Comparison of ENCODE assay signal across 15 cellular contexts in genomic region chr17:63762106-63763078, GRCh38. TPM values are rescaled to one million over a fixed set of nuclear protein-coding genes. Genes with fewer than 3 reads are reported as not detected.
DNase-seq lines count a peak whose midpoint lies in the region; ATAC-seq, FAIRE-seq and TF ChIP-seq lines count a peak whose summit lies in the region.
"Had no signal": no experiment of that assay in that cellular context is flagged by ENCODE, and none has a peak within 500 bp of the region (broad histone marks: within the 10 kb centered on the region; RNA-seq: fewer than 3 reads in every experiment).

No MANE protein-coding gene starts in this region.

- CTCF ChIA-PET in K562 (lab: Yijun Ruan, JAX; ENCODE audit: low intra/inter-chr PET ratio) (no interaction called here), mammary epithelial cell (lab: Charles Lee; ENCODE audit: low non-redundant PET) (no interaction called here)

- FAIRE-seq in K562 (lab: Jason Lieb, UNC): no peak

- no TSS peak for BruUV-seq in K562 (replicated peaks; lab: Mats Ljungman, UMichigan)
- BruUV-seq in mammary epithelial cell (replicated peaks; lab: Mats Ljungman, UMichigan): no TSS peak

- H3K4me3 Mint-ChIP-seq in stimulated activated naive CD8-positive, alpha-beta T cell treated with anti-CD3 and anti-CD28 coated beads, Interleukin-15, Interleukin-2, amounts not matched to agents 100 ng/mL and 50 ng/mL, for 24 hours: no peak overlapping the region

- POLR2A ChIA-PET in K562 (lab: Yijun Ruan, JAX): interaction anchor here (1.0 to 3.4 kb wide), 5 partner anchors 10 to 335 kb away, joined by 3 to 23 read pairs (median 15); partner anchors contain the start of genes CCDC47 and DDX42

- no peak for ATAC-seq in stimulated activated naive CD8-positive, alpha-beta T cell treated with anti-CD3 and anti-CD28 coated beads, Interleukin-15, Interleukin-2, amounts not matched to agents 100 U/mL and 50 U/mL, for 24 hours
- ATAC-seq in K562 (no peak), mucosa of descending colon (peak; percentile 88)
- ATAC-seq: heart left ventricle had no signal

- H3K4me2 ChIP-seq in K562 (ENCODE audit: insufficient read depth, low read length): no peak overlapping the region
- no peak overlapping the region for H3K4me2 ChIP-seq in mammary epithelial cell (ENCODE audit: insufficient read depth, low read depth, low read length)

- 0 out of 2 replicates have a peak, but pooled peaks cover 3% of the 10 kb centered on the region for H4K20me1 ChIP-seq in K562 (replicated peaks; ENCODE audit: control insufficient read depth, insufficient read depth, low read length)
- no peaks in the 10 kb centered on the region for H4K20me1 ChIP-seq in mammary epithelial cell (ENCODE audit: insufficient read depth, low read length)

- intact Hi-C loops in K562 (cut with micrococcal nuclease): no loop called here
- intact Hi-C loops in mucosa of descending colon (cut with DNase I, micrococcal nuclease): no loop called here
- intact Hi-C loops in mammary epithelial cell (cut with micrococcal nuclease): no loop called here
- intact Hi-C loops in ovary (cut with DNase I): no loop called here

- TF ChIP-seq CTCF in K562 (IDR thresholded peaks at IDR 0.05 in 2 of 3, conservative IDR thresholded peaks at IDR 0.05 in 1 of 3; ENCODE audit: insufficient read depth in 2 of 3, low read depth in 1 of 3, low read length in 3 of 3): no peak
- no peak for TF ChIP-seq CTCF in mucosa of descending colon (IDR thresholded peaks at IDR 0.05)
- no peak for TF ChIP-seq CTCF in mammary epithelial cell (conservative IDR thresholded peaks at IDR 0.05 in 1 of 2, IDR thresholded peaks at IDR 0.05 in 1 of 2; ENCODE audit: extremely low read depth in 1 of 2, insufficient read depth in 1 of 2, low read depth in 1 of 2, low read length in 2 of 2)
- no peak for TF ChIP-seq CTCF in ovary (IDR thresholded peaks at IDR 0.05)

- H3K36me3 ChIP-seq in K562 (ENCODE audit: control insufficient read depth, insufficient read depth, low read length): peaks cover 91% of the 10 kb centered on the region
- H3K36me3 ChIP-seq in mucosa of descending colon (ENCODE audit: low read depth): no peaks in the 10 kb centered on the region
- H3K36me3 ChIP-seq in mammary epithelial cell (ENCODE audit: insufficient read depth, low read length): peaks cover 49% of the 10 kb centered on the region
- no peaks in the 10 kb centered on the region for H3K36me3 ChIP-seq in ovary

- TF ChIP-seq POLR2A in K562 (conservative IDR thresholded peaks at IDR 0.05): no peak
- no peak for TF ChIP-seq POLR2A in ovary (IDR thresholded peaks at IDR 0.05)

- H3K9me3 ChIP-seq in K562 (replicated peaks; ENCODE audit: control insufficient read depth, insufficient read depth, low read depth, low read length) (no peaks in the 10 kb centered on the region), mucosa of descending colon (no peaks in the 10 kb centered on the region), mammary epithelial cell (replicated peaks; ENCODE audit: insufficient read depth, low read length) (no peaks in the 10 kb centered on the region), ovary (no peaks in the 10 kb centered on the region)
- H3K9me3 ChIP-seq: heart left ventricle, testis had no signal

- TF ChIP-seq RAD21 in K562 (CRISPR knock-in tag; conservative IDR thresholded peaks at IDR 0.05 in 1 of 2, IDR thresholded peaks at IDR 0.05 in 1 of 2): no peak

- H3K9me1 ChIP-seq in K562 (ENCODE audit: control insufficient read depth, insufficient read depth, low read length): no peaks in the 10 kb centered on the region

- H3K4me3 ChIP-seq in K562: no peak overlapping the region
- no peak overlapping the region for H3K4me3 ChIP-seq in mucosa of descending colon
- H3K4me3 ChIP-seq in mammary epithelial cell (replicated peaks in 1 of 3; ENCODE audit: insufficient read depth in 1 of 3, low read depth in 2 of 3, low read length in 3 of 3): no peak overlapping the region
- H3K4me3 ChIP-seq in ovary: no peak overlapping the region
- H3K4me3 ChIP-seq: heart left ventricle, testis had no signal

- H3K27ac ChIP-seq in K562 (ENCODE audit: extremely low read depth, low read depth, low read length) (no peak overlapping the region), mammary epithelial cell (ENCODE audit: insufficient read depth, low read depth, low read length) (no peak overlapping the region), ovary (no peak overlapping the region)
- H3K27ac ChIP-seq: testis had no signal

- H3K27me3 ChIP-seq in K562 (ENCODE audit: control insufficient read depth in 2 of 2, insufficient read depth in 2 of 2, low read length in 2 of 2) (no peaks in the 10 kb centered on the region), mammary epithelial cell (ENCODE audit: insufficient read depth, low read length) (no peaks in the 10 kb centered on the region), ovary (no peaks in the 10 kb centered on the region)
- H3K27me3 ChIP-seq: heart left ventricle, testis had no signal

- H3K4me1 Mint-ChIP-seq in stimulated activated naive CD8-positive, alpha-beta T cell treated with anti-CD3 and anti-CD28 coated beads, Interleukin-15, Interleukin-2, amounts not matched to agents 100 ng/mL and 50 ng/mL, for 24 hours (ENCODE audit: low read depth): peaks cover 29% of the 10 kb centered on the region

- no peaks in the 10 kb centered on the region for H3K9me3 Mint-ChIP-seq in stimulated activated naive CD8-positive, alpha-beta T cell treated with anti-CD3 and anti-CD28 coated beads, Interleukin-15, Interleukin-2, amounts not matched to agents 100 ng/mL and 50 ng/mL, for 24 hours

- H3K79me2 ChIP-seq in K562 (ENCODE audit: control insufficient read depth, insufficient read depth, low read length) (peaks cover 40% of the 10 kb centered on the region), mammary epithelial cell (ENCODE audit: insufficient read depth, low read length) (peaks cover 49% of the 10 kb centered on the region)

- in situ Hi-C loops in K562 (cut with MboI) (no loop called here), mammary epithelial cell (cut with MboI; ENCODE audit: low sequenced_read_pairs in 2 of 2) (no loop called here)

- H3K27ac Mint-ChIP-seq in stimulated activated naive CD8-positive, alpha-beta T cell treated with anti-CD3 and anti-CD28 coated beads, Interleukin-15, Interleukin-2, amounts not matched to agents 100 ng/mL and 50 ng/mL, for 24 hours: peak overlapping the region; percentile 5

- H2AFZ ChIP-seq in K562 (ENCODE audit: low read depth, low read length) (no peak overlapping the region), mammary epithelial cell (ENCODE audit: low read depth, low read length) (no peak overlapping the region)

- H3K9ac ChIP-seq in K562 (ENCODE audit: insufficient read depth in 1 of 2, low read depth in 2 of 2, low read length in 2 of 2) (no peak overlapping the region), mammary epithelial cell (ENCODE audit: insufficient read depth, low read length) (no peak overlapping the region)

- TF ChIP-seq EP300 in K562 (IDR thresholded peaks at IDR 0.05; ENCODE audit: low read length) (no peak), ovary (IDR thresholded peaks at IDR 0.05) (no peak)

- dilution Hi-C loops in mammary epithelial cell (cut with HindIII; ENCODE audit: low sequenced_read_pairs): no loop called here

- H3K4me1 ChIP-seq in K562 (replicated peaks in 1 of 2; ENCODE audit: control insufficient read depth in 2 of 2, insufficient read depth in 2 of 2, low read length in 2 of 2): no peaks in the 10 kb centered on the region
- H3K4me1 ChIP-seq in mucosa of descending colon (ENCODE audit: low read depth): peaks cover 9% of the 10 kb centered on the region
- no peaks in the 10 kb centered on the region for H3K4me1 ChIP-seq in mammary epithelial cell (ENCODE audit: insufficient read depth, low read length)
- no peaks in the 10 kb centered on the region for H3K4me1 ChIP-seq in ovary (ENCODE audit: insufficient read depth)
- H3K4me1 ChIP-seq: testis had no signal

- no peak for DNase-seq in stimulated activated naive CD8-positive, alpha-beta T cell treated with anti-CD3 and anti-CD28 coated beads, Interleukin-15, Interleukin-2, amounts not matched to agents 100 U/mL and 50 U/mL, for 24 hours
- DNase-seq in K562 (ENCODE audit: extremely low read depth in 1 of 4, low spot score in 3 of 4): no peak
- no peak for DNase-seq in mucosa of descending colon
- DNase-seq in GF-D8 (lab: John Stamatoyannopoulos, UW): no peak
- DNase-seq in foreskin melanocyte: no peak
- no peak for DNase-seq in mammary epithelial cell
- DNase-seq in ovary: no peak
- DNase-seq: DMS 273 treated with DMSO at 0.1 percent for 48 hours, erythroblast, heart left ventricle, kidney glomerular epithelial cell, NCI-H2029 treated with DMSO at 0.1 percent for 48 hours, NCI-H526, testis had no signal

- peaks cover 63% of the 10 kb centered on the region for H3K36me3 Mint-ChIP-seq in stimulated activated naive CD8-positive, alpha-beta T cell treated with anti-CD3 and anti-CD28 coated beads, Interleukin-15, Interleukin-2, amounts not matched to agents 100 ng/mL and 50 ng/mL, for 24 hours (ENCODE audit: low read depth)

- 88% methylated on average over 5 of the region's 5 CpGs for WGBS in K562 (ENCODE audit: insufficient coverage, low coverage, missing lambda C conversion rate)
- 86% methylated on average over 5 of the region's 5 CpGs for WGBS in mammary epithelial cell (ENCODE audit: low coverage, missing lambda C conversion rate)
- 39 to 69% (median 41%) methylated on average over 5 of the region's 5 CpGs for WGBS in ovary, 3 donors

- no peaks in the 10 kb centered on the region for H3K27me3 Mint-ChIP-seq in stimulated activated naive CD8-positive, alpha-beta T cell treated with anti-CD3 and anti-CD28 coated beads, Interleukin-15, Interleukin-2, amounts not matched to agents 100 ng/mL and 50 ng/mL, for 24 hours

RNA-seq across cellular contexts. Expression of gene CCDC47, which starts 11.0 kb away (rescaled TPM):
- total RNA-seq in K562 (2011; cell fraction: chromatin; rRNA removed; ENCODE audit: low replicate concordance): 103 and 222 TPM in 2 replicates
- 69.7 and 88.4 TPM in 2 replicates for total RNA-seq in K562 (2011; cell fraction: nucleolus; rRNA removed)
- 122 and 142 TPM in 2 replicates for total RNA-seq in K562 (2011; cell fraction: nucleoplasm; rRNA removed)
- 97.4 and 106 TPM in 2 replicates for total RNA-seq in K562 (2014; rRNA removed)
- 135 and 153 TPM in 2 replicates for total RNA-seq in K562 (2014; rRNA removed; fragmentation: Illumina TruSeq; extraction: Trizol)
- total RNA-seq in K562 (2015; rRNA removed; fragmentation: Illumina TruSeq; extraction: Trizol): 135 and 138 TPM in 2 replicates
- total RNA-seq in K562 (2021): 104 and 118 TPM in 2 replicates
- polyA plus RNA-seq in K562 (2011; rRNA removed): 91.4 and 138 TPM in 2 replicates
- polyA plus RNA-seq in K562 (2011; cell fraction: cytosol; rRNA removed): 24.9 and 47.4 TPM in 2 replicates
- 27.4 and 34.6 TPM in 2 replicates for polyA plus RNA-seq in K562 (2011; cell fraction: nucleus; rRNA removed)
- polyA plus RNA-seq in K562 (2012): 76.4 and 96.4 TPM in 2 replicates
- 142 and 162 TPM in 2 replicates for polyA plus RNA-seq in K562 (2014; fragmentation: Illumina TruSeq; extraction: Trizol)
- 10 to 100 TPM; 15.5 to 20.5 TPM for polyA plus RNA-seq in K562 (2014; fragmentation: Nextera tagmentation; extraction: Ambion mirVana)
- polyA plus RNA-seq in K562 (2014; rRNA removed): 122 and 125 TPM in 2 replicates
- 174 and 206 TPM in 2 replicates for polyA minus RNA-seq in K562 (2011; rRNA and poly(A)+ RNA removed)
- 41.3 and 67.3 TPM in 2 replicates for polyA minus RNA-seq in K562 (2011; cell fraction: cytosol; rRNA and poly(A)+ RNA removed)
- polyA minus RNA-seq in K562 (2011; cell fraction: nucleus; rRNA and poly(A)+ RNA removed): 19.8 and 35.3 TPM in 2 replicates
- 100 to 1,000 TPM in 2 of 3 donors, 10 to 100 TPM in 1; 94.9 to 139 (median 128) TPM for total RNA-seq in mucosa of descending colon
- 10 to 100 TPM; 60.5 to 74.7 TPM for total RNA-seq in mammary epithelial cell
- polyA plus RNA-seq in mammary epithelial cell: 44.7 TPM
- polyA minus RNA-seq in mammary epithelial cell: 48.7 TPM
- total RNA-seq in ovary: 10 to 100 TPM; 31.1 to 72.0 (median 63.2) TPM
- 10 to 100 TPM; 32.6 to 83.6 TPM for polyA plus RNA-seq in ovary

RNA-seq across cellular contexts. Expression of gene DDX42, which starts 11.6 kb away (rescaled TPM):
- 286 and 625 TPM in 2 replicates for total RNA-seq in K562 (2011; cell fraction: chromatin; rRNA removed; ENCODE audit: low replicate concordance)
- total RNA-seq in K562 (2011; cell fraction: nucleolus; rRNA removed): 95.6 and 105 TPM in 2 replicates
- 194 and 282 TPM in 2 replicates for total RNA-seq in K562 (2011; cell fraction: nucleoplasm; rRNA removed)
- 54.0 and 65.1 TPM in 2 replicates for total RNA-seq in K562 (2014; rRNA removed)
- total RNA-seq in K562 (2014; rRNA removed; fragmentation: Illumina TruSeq; extraction: Trizol): 74.6 and 82.9 TPM in 2 replicates
- 80.9 and 87.6 TPM in 2 replicates for total RNA-seq in K562 (2015; rRNA removed; fragmentation: Illumina TruSeq; extraction: Trizol)
- 92.0 and 93.7 TPM in 2 replicates for total RNA-seq in K562 (2021)
- 121 and 149 TPM in 2 replicates for polyA plus RNA-seq in K562 (2011; rRNA removed)
- 26.3 and 46.1 TPM in 2 replicates for polyA plus RNA-seq in K562 (2011; cell fraction: cytosol; rRNA removed)
- polyA plus RNA-seq in K562 (2011; cell fraction: nucleus; rRNA removed): 277 and 361 TPM in 2 replicates
- polyA plus RNA-seq in K562 (2012): 76.8 and 90.5 TPM in 2 replicates
- 128 and 133 TPM in 2 replicates for polyA plus RNA-seq in K562 (2014; fragmentation: Illumina TruSeq; extraction: Trizol)
- 10 to 100 TPM; 16.5 to 28.4 TPM for polyA plus RNA-seq in K562 (2014; fragmentation: Nextera tagmentation; extraction: Ambion mirVana)
- 110 and 127 TPM in 2 replicates for polyA plus RNA-seq in K562 (2014; rRNA removed)
- 144 and 149 TPM in 2 replicates for polyA minus RNA-seq in K562 (2011; rRNA and poly(A)+ RNA removed)
- 49.8 and 56.9 TPM in 2 replicates for polyA minus RNA-seq in K562 (2011; cell fraction: cytosol; rRNA and poly(A)+ RNA removed)
- 82.4 and 167 TPM in 2 replicates for polyA minus RNA-seq in K562 (2011; cell fraction: nucleus; rRNA and poly(A)+ RNA removed)
- 100 to 1,000 TPM in 1 of 3 donors, 10 to 100 TPM in 2; 86.1 to 137 (median 89.9) TPM for total RNA-seq in mucosa of descending colon
- 100 to 1,000 TPM in 1 of 2 donors, 10 to 100 TPM in 1; 63.2 to 112 TPM for total RNA-seq in mammary epithelial cell
- polyA plus RNA-seq in mammary epithelial cell: 44.7 TPM
- 163 TPM for polyA minus RNA-seq in mammary epithelial cell
- total RNA-seq in ovary: 100 to 1,000 TPM in 4 of 7 donors, 10 to 100 TPM in 3; 72.5 to 137 (median 104) TPM
- polyA plus RNA-seq in ovary: 100 to 1,000 TPM in 1 of 2 donors, 10 to 100 TPM in 1; 74.4 to 138 TPM

RNA-seq across cellular contexts. Expression of gene STRADA, which starts 20.8 kb away (rescaled TPM):
- 114 and 163 TPM in 2 replicates for total RNA-seq in K562 (2011; cell fraction: chromatin; rRNA removed; ENCODE audit: low replicate concordance)
- 45.9 and 52.5 TPM in 2 replicates for total RNA-seq in K562 (2011; cell fraction: nucleolus; rRNA removed)
- 91.0 and 162 TPM in 2 replicates for total RNA-seq in K562 (2011; cell fraction: nucleoplasm; rRNA removed)
- 10.6 and 12.9 TPM in 2 replicates for total RNA-seq in K562 (2014; rRNA removed)
- total RNA-seq in K562 (2014; rRNA removed; fragmentation: Illumina TruSeq; extraction: Trizol): 19.4 and 21.5 TPM in 2 replicates
- total RNA-seq in K562 (2015; rRNA removed; fragmentation: Illumina TruSeq; extraction: Trizol): 18.7 and 20.5 TPM in 2 replicates
- total RNA-seq in K562 (2021): 21.2 and 22.5 TPM in 2 replicates
- 33.0 and 46.3 TPM in 2 replicates for polyA plus RNA-seq in K562 (2011; rRNA removed)
- 24.1 and 25.3 TPM in 2 replicates for polyA plus RNA-seq in K562 (2011; cell fraction: cytosol; rRNA removed)
- 88.9 and 93.8 TPM in 2 replicates for polyA plus RNA-seq in K562 (2011; cell fraction: nucleus; rRNA removed)
- polyA plus RNA-seq in K562 (2012): 26.8 and 31.1 TPM in 2 replicates
- 28.9 and 30.4 TPM in 2 replicates for polyA plus RNA-seq in K562 (2014; fragmentation: Illumina TruSeq; extraction: Trizol)
- 10 to 100 TPM in 1 of 2 experiments, 1 to 10 TPM in 1; 6.6 to 12.5 TPM for polyA plus RNA-seq in K562 (2014; fragmentation: Nextera tagmentation; extraction: Ambion mirVana)
- polyA plus RNA-seq in K562 (2014; rRNA removed): 19.6 and 20.2 TPM in 2 replicates
- polyA minus RNA-seq in K562 (2011; rRNA and poly(A)+ RNA removed): 36.9 and 43.2 TPM in 2 replicates
- polyA minus RNA-seq in K562 (2011; cell fraction: cytosol; rRNA and poly(A)+ RNA removed): 8.1 and 13.3 TPM in 2 replicates
- 21.5 and 34.3 TPM in 2 replicates for polyA minus RNA-seq in K562 (2011; cell fraction: nucleus; rRNA and poly(A)+ RNA removed)
- total RNA-seq in mucosa of descending colon: 10 to 100 TPM; 29.1 to 34.0 (median 29.6) TPM
- total RNA-seq in mammary epithelial cell: 10 to 100 TPM; 34.3 to 38.9 TPM
- polyA plus RNA-seq in mammary epithelial cell: 24.7 TPM
- polyA minus RNA-seq in mammary epithelial cell: 46.4 TPM
- total RNA-seq in ovary: 10 to 100 TPM; 26.8 to 40.2 (median 34.4) TPM
- polyA plus RNA-seq in ovary: 10 to 100 TPM; 21.8 to 46.2 TPM
